ENCODE assay signal across 1 cellular context in genomic region chr19:18613589-18614234, GRCh38.
TF ChIP-seq lines count a peak whose summit lies in the region.

No MANE protein-coding gene starts in this region.

TF ChIP-seq in A549, 52 proteins besides CTCF, POLR2A, EP300 and RAD21 (continued from another document):
- TF ChIP-seq, protein P1, sequence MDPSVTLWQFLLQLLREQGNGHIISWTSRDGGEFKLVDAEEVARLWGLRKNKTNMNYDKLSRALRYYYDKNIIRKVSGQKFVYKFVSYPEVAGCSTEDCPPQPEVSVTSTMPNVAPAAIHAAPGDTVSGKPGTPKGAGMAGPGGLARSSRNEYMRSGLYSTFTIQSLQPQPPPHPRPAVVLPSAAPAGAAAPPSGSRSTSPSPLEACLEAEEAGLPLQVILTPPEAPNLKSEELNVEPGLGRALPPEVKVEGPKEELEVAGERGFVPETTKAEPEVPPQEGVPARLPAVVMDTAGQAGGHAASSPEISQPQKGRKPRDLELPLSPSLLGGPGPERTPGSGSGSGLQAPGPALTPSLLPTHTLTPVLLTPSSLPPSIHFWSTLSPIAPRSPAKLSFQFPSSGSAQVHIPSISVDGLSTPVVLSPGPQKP (IDR thresholded peaks at IDR 0.05; ENCODE audit: low read depth, low read length) = no peak
- TF ChIP-seq ZC3H11A (IDR thresholded peaks at IDR 0.05) = no peak
- TF ChIP-seq EHF (CRISPR knock-in tag; IDR thresholded peaks at IDR 0.05) = no peak
- TF ChIP-seq KDM1A (IDR thresholded peaks at IDR 0.05; ENCODE audit: low read depth) = no peak
- TF ChIP-seq RFX5 (IDR thresholded peaks at IDR 0.05) = no peak
- no peak for TF ChIP-seq NR3C1 (IDR thresholded peaks at IDR 0.05)
- TF ChIP-seq MYC (IDR thresholded peaks at IDR 0.05; ENCODE audit: borderline replicate concordance, low read length) = no peak
